Comparison of ENCODE assay signal across 33 cellular contexts in genomic region chr10:122642726-122643605, GRCh38. TPM values are rescaled to one million over a fixed set of nuclear protein-coding genes. Genes with fewer than 3 reads are reported as not detected.
"Had no signal": no experiment of that assay in that cellular context is flagged by ENCODE, and none has a peak within 500 bp of the region (broad histone marks: within the 10 kb centered on the region; RNA-seq: fewer than 3 reads in every experiment).

No MANE protein-coding gene starts in this region.

- H3K9me3 ChIP-seq: adrenal gland, body of pancreas, breast epithelium had no signal

- H3K4me1 ChIP-seq: adrenal gland, breast epithelium had no signal

- H3K27me3 ChIP-seq: adrenal gland, body of pancreas, breast epithelium had no signal

- ATAC-seq: activated naive CD4-positive, alpha-beta T cell treated with anti-CD3 and anti-CD28 coated beads, Interleukin-2, amount 50 U/mL, for 72 hours; activated T-cell treated with anti-CD3 and anti-CD28 coated beads, Interleukin-2, amount 50 U/mL, for 4 hours; body of pancreas; K562; Panc1 had no signal

- H3K36me3 ChIP-seq: adrenal gland, breast epithelium had no signal

- DNase-seq: activated B cell treated with CpG ODN at 0.5 μM for 24 hours; activated CD4-positive, alpha-beta memory T cell treated with anti-CD3 and anti-CD28 coated beads for 36 hours; activated CD4-positive, alpha-beta T cell treated with anti-CD3 and anti-CD28 coated beads for 4 hours; activated CD4-positive, alpha-beta T cell treated with anti-CD3 and anti-CD28 coated beads, Interleukin-2, amount 50 U/mL, for 1 hour; activated CD4-positive, CD25-positive, alpha-beta regulatory T cell treated with anti-CD3 and anti-CD28 coated beads, Interleukin-2, amount 50 U/mL, for 72 hours; activated CD8-positive, alpha-beta memory T cell treated with anti-CD3 and anti-CD28 coated beads, Interleukin-2, amount 50 U/mL, for 4 hours; activated gamma-delta T cell treated with Interleukin-2 at 50 U/mL for 16 hours; activated naive CD4-positive, alpha-beta T cell treated with anti-CD3 and anti-CD28 coated beads for 36 hours; activated T-cell treated with anti-CD3 and anti-CD28 coated beads for 4 hours; activated T-cell treated with anti-CD3 and anti-CD28 coated beads, Interleukin-2, amount 50 U/mL, for 4 hours; adrenal gland; body of pancreas; NCI-H1105; NCI-H1436; NCI-H1694; NCI-H1930; NCI-H2081 treated with DMSO at 0.1 percent for 48 hours; NCI-H345; NCI-H524 treated with DMSO at 0.1 percent for 48 hours; Right ventricle myocardium superior; SW 1271; T-helper 1 cell; T-helper 2 cell; T-helper 9 cell had no signal

- H3K4me3 ChIP-seq: adrenal gland, body of pancreas, breast epithelium, K562 had no signal

- H3K27ac ChIP-seq: adrenal gland, body of pancreas, breast epithelium, VCaP had no signal

RNA-seq across cellular contexts. Expression of gene C10orf120, which starts 56.7 kb away (rescaled TPM):
- total RNA-seq: activated B cell treated with CpG ODN at 0.5 μM for 24 hours; activated CD4-positive, alpha-beta memory T cell treated with anti-CD3 and anti-CD28 coated beads for 36 hours; activated naive CD4-positive, alpha-beta T cell treated with anti-CD3 and anti-CD28 coated beads for 36 hours; activated naive CD4-positive, alpha-beta T cell treated with anti-CD3 and anti-CD28 coated beads, Interleukin-2, amount 50 U/mL, for 72 hours; activated T-cell treated with anti-CD3 and anti-CD28 coated beads, Interleukin-2, amount 50 U/mL, for 4 hours; adrenal gland; astrocyte; body of pancreas; breast epithelium; cardiac septum; K562; MCF 10A; NCI-H460; Right ventricle myocardium superior had no signal
- polyA plus RNA-seq: adrenal gland, K562 had no signal
